Comparison of ENCODE assay signal across 25 cellular contexts in the genomic region with DNA sequence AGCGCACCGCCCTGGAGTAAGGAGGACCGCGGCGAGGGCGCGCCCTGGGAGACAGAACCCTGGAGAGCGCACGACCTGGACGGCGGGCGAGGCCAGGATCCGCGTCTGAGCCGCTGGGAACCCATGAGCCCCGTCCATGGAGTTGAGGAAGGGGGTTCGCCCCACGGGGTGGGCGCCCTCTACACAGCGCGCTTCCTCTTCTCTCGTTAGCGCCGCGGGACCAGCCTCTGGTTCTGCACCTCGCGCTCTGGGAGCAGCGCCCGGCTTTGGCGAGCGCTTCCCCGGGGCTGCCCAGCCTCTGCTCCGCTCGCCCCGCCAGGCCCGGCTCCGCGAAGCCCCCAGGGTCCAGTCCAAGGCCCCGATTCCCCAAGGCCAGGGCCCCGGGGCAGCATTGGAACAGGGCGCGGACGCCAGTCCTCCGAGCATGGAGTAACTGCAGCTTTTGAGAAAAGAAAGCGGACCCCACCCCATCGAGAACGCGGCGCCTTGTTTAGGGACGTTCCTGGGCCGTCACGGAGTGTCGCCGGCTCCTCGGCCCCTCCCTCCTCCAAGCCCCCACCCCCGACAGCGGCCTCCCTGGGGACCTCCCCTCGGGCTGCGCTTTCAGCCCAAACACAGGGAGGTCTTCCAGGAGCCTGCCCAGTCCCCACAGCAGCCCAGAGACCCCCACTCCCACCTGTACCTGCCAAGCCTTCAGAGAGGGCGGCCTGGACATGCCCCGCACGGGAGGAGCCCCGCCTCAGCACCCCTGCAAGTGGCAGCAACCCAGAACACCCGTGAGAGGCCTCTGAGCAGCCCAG. TPM values are rescaled to one million over a fixed set of nuclear protein-coding genes. Genes with fewer than 3 reads are reported as not detected.
A peak's percentile ranks its signal among the peaks of the same experiment; 100 is the strongest.
DNase-seq lines count a peak whose midpoint lies in the region; ATAC-seq and TF ChIP-seq lines count a peak whose summit lies in the region.
"Had no signal": no experiment of that assay in that cellular context is flagged by ENCODE, and none has a peak within 500 bp of the region (broad histone marks: within the 10 kb centered on the region; RNA-seq: fewer than 3 reads in every experiment).

No MANE protein-coding gene starts in this region.

- H3K79me2 ChIP-seq in GM23338 (replicated peaks; ENCODE audit: insufficient read depth): no peaks in the 10 kb centered on the region

- H4K20me1 ChIP-seq in GM23338 (replicated peaks; ENCODE audit: insufficient read depth): peaks cover 16% of the 10 kb centered on the region

- 67 to 84% methylated on average over 64 of the region's 64 CpGs for WGBS in sigmoid colon, 2 donors

- no peak overlapping the region for H3K27ac ChIP-seq in GM23338 (ENCODE audit: low read depth)
- H3K27ac ChIP-seq in HUES6 (ENCODE audit: low read depth, low read length): no peak overlapping the region
- H3K27ac ChIP-seq in sigmoid colon: no peak overlapping the region
- H3K27ac ChIP-seq: esophagus squamous epithelium, SJCRH30, stomach, tibial artery had no signal

- H3K36me3 ChIP-seq in GM23338 (ENCODE audit: insufficient read depth): peaks cover 11% of the 10 kb centered on the region; the same call in 1 of the 2 replicates
- H3K36me3 ChIP-seq in HUES6 (ENCODE audit: control insufficient read depth, insufficient read depth, low read length): peaks cover 35% of the 10 kb centered on the region
- H3K36me3 ChIP-seq in sigmoid colon: peaks cover 36 to 47% (median 37%) of the 10 kb centered on the region in 4 donors

- H2AFZ ChIP-seq in GM23338: no peak overlapping the region

- H3K27me3 Mint-ChIP-seq in GM23338 (ENCODE audit: insufficient read depth, low read depth, poor library complexity): peaks cover 20% of the 10 kb centered on the region
- H3K27me3 Mint-ChIP-seq: CD4-positive, CD25-positive, alpha-beta regulatory T cell had no signal

- H3K9me2 ChIP-seq in GM23338 (ENCODE audit: insufficient read depth): no peaks in the 10 kb centered on the region

- no peak for TF ChIP-seq CTCF in GM23338 (conservative IDR thresholded peaks at IDR 0.05; ENCODE audit: low read depth in 2 of 2)
- no peak for TF ChIP-seq CTCF in sigmoid colon (IDR thresholded peaks at IDR 0.05)

- peak overlapping the region; percentile 56 for H3K4me3 Mint-ChIP-seq in GM23338
- H3K4me3 Mint-ChIP-seq: CD4-positive, CD25-positive, alpha-beta regulatory T cell had no signal

- H3F3A ChIP-seq in GM23338 (replicated peaks; ENCODE audit: low read depth): 0 out of 2 replicates have a peak, but pooled peaks cover 3% of the 10 kb centered on the region

- peaks cover 10% of the 10 kb centered on the region for H3K9me3 Mint-ChIP-seq in GM23338

- no peak for TF ChIP-seq EP300 in sigmoid colon (IDR thresholded peaks at IDR 0.05)

- ATAC-seq in GM23338 (peak; percentile 63), GM21515 (IDR thresholded peaks at IDR 0.05; ENCODE audit: unreplicated experiment) (no peak), HG02885 (IDR thresholded peaks at IDR 0.05; ENCODE audit: poor library complexity, unreplicated experiment) (no peak)
- ATAC-seq: Panc1 had no signal

- peaks cover 8% of the 10 kb centered on the region for H3K9me3 ChIP-seq in HUES6 (ENCODE audit: control insufficient read depth, insufficient read depth, low read depth, low read length)
- peaks cover 0 to 7% (median 7%) of the 10 kb centered on the region in 4 donors for H3K9me3 ChIP-seq in sigmoid colon

- no peak overlapping the region for H3K27ac Mint-ChIP-seq in GM23338

- DNase-seq in GM23338 (ENCODE audit: low spot score): peak; percentile 59
- peak; percentile 47 for DNase-seq in sigmoid colon
- DNase-seq in stimulated activated CD4-positive, alpha-beta T cell treated with anti-CD3 and anti-CD28 coated beads, Interleukin-4, amount 100 ng/mL, for 1 hour: no peak
- DNase-seq: activated CD8-positive, alpha-beta memory T cell treated with anti-CD3 and anti-CD28 coated beads for 24 hours; activated naive CD4-positive, alpha-beta T cell treated with Interleukin-2 at 50 U/mL for 16 hours; activated T-cell treated with anti-CD3 and anti-CD28 coated beads, Interleukin-2, amount 50 U/mL, for 48 hours; amygdala; cortex of kidney; esophagus squamous epithelium; Kasumi-1; mesenchymal stem cell; NCI-H187; NCI-H524 treated with DMSO at 0.1 percent for 48 hours; NK-92 treated with Interleukin-12 subunit alpha and Interleukin-12 subunit beta, amount 100 ng/mL, for 24 hours; SJCRH30; stimulated activated CD4-positive, alpha-beta T cell treated with anti-CD3 and anti-CD28 coated beads, Interleukin-4, amount 100 ng/mL, for 4 hours; stomach; T-helper 1 cell had no signal

- peaks cover 31% of the 10 kb centered on the region for H3K36me3 Mint-ChIP-seq in GM23338 (ENCODE audit: low read depth)

- intact Hi-C loops in sigmoid colon (cut with DNase I): no loop called here

- TF ChIP-seq POLR2A in sigmoid colon (IDR thresholded peaks at IDR 0.05): no peak

- H3K4me2 ChIP-seq in GM23338: peak overlapping the region; percentile 84

- H3K4me3 ChIP-seq in GM23338 (peak overlapping the region; percentile 65), HUES6 (ENCODE audit: low read depth, low read length) (peak overlapping the region; percentile 46; the same call in 1 of the 2 replicates), iPS-11a (ENCODE audit: low read depth, low read length) (peak overlapping the region; percentile 4), sigmoid colon (no peak overlapping the region)
- H3K4me3 ChIP-seq: esophagus squamous epithelium, SJCRH30, stomach, tibial artery had no signal

- peaks cover 9% of the 10 kb centered on the region; the same call in 2 of the 3 replicates for H3K4me1 Mint-ChIP-seq in GM23338

- no peaks in the 10 kb centered on the region for H3K27me3 ChIP-seq in GM23338 (ENCODE audit: insufficient read depth)
- no peaks in the 10 kb centered on the region for H3K27me3 ChIP-seq in HUES6 (ENCODE audit: control insufficient read depth, insufficient read depth, low read length)
- no peaks in the 10 kb centered on the region for H3K27me3 ChIP-seq in sigmoid colon
- H3K27me3 ChIP-seq: esophagus squamous epithelium, SJCRH30, stomach, tibial artery had no signal

- H3K4me1 ChIP-seq in GM23338 (ENCODE audit: insufficient read depth) (no peaks in the 10 kb centered on the region), HUES6 (ENCODE audit: control insufficient read depth, insufficient read depth, low read length) (no peaks in the 10 kb centered on the region), sigmoid colon (peaks cover 0 to 16% (median 12%) of the 10 kb centered on the region in 4 donors)
- H3K4me1 ChIP-seq: tibial artery had no signal

- H3K9ac ChIP-seq in HUES6 (ENCODE audit: low read length): no peak overlapping the region

TF ChIP-seq in GM23338, 12 proteins besides CTCF, POLR2A, EP300 and RAD21:
- TF ChIP-seq, protein P1, sequence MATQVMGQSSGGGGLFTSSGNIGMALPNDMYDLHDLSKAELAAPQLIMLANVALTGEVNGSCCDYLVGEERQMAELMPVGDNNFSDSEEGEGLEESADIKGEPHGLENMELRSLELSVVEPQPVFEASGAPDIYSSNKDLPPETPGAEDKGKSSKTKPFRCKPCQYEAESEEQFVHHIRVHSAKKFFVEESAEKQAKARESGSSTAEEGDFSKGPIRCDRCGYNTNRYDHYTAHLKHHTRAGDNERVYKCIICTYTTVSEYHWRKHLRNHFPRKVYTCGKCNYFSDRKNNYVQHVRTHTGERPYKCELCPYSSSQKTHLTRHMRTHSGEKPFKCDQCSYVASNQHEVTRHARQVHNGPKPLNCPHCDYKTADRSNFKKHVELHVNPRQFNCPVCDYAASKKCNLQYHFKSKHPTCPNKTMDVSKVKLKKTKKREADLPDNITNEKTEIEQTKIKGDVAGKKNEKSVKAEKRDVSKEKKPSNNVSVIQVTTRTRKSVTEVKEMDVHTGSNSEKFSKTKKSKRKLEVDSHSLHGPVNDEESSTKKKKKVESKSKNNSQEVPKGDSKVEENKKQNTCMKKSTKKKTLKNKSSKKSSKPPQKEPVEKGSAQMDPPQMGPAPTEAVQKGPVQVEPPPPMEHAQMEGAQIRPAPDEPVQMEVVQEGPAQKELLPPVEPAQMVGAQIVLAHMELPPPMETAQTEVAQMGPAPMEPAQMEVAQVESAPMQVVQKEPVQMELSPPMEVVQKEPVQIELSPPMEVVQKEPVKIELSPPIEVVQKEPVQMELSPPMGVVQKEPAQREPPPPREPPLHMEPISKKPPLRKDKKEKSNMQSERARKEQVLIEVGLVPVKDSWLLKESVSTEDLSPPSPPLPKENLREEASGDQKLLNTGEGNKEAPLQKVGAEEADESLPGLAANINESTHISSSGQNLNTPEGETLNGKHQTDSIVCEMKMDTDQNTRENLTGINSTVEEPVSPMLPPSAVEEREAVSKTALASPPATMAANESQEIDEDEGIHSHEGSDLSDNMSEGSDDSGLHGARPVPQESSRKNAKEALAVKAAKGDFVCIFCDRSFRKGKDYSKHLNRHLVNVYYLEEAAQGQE (IDR thresholded peaks at IDR 0.05; ENCODE audit: unreplicated experiment): peak; percentile 38
- no peak for TF ChIP-seq JUNB (IDR thresholded peaks at IDR 0.05; ENCODE audit: unreplicated experiment)
TF ChIP-seq in GM23338: peak in this region for 1.

RNA-seq across cellular contexts. Expression of a gene that starts 56.2 kb away (rescaled TPM):
- total RNA-seq in GM23338 (2014; rRNA removed; shearing (Covaris generic)): 33.8 and 36.1 TPM in 2 replicates
- polyA plus RNA-seq in GM23338 (2016; fragmentation: Nextera tagmentation; extraction: Ambion mirVana): 12.3 and 13.1 TPM in 2 replicates
- 10 to 100 TPM; 31.1 to 52.6 (median 35.9) TPM for total RNA-seq in sigmoid colon
- polyA plus RNA-seq in sigmoid colon: 10 to 100 TPM; 12.6 to 21.5 (median 14.3) TPM

Comparison
In these comparisons a context has a peak if more than half of its experiments do, and no peak if none do; other contexts are left out.
1. H3K4me3 ChIP-seq: peak in GM23338 (single experiment), HUES6 (single experiment) and iPS-11a (single experiment); none in sigmoid colon (0 of 4).